6 cellular contexts compared by ENCODE assay signal in the genomic region with DNA sequence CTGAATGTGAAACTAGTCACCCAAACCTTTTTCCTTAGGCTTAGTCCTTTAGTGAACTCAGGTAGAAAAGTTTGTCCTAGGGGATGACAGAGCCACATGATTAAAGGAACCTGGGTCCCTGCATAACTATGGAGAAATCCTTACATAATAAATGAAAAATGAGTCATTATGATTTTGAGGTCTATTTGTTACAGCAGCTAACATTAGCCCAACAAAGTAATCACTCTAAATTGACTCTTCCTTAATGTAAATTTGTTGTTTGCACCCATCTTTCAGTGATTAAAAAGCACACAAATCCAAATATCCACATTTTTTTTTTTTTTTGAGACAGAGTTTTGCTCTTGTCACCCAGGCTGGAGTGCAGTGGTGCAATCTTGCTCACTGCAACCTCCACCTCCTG.
"Had no signal": no experiment of that assay in that cellular context is flagged by ENCODE, and none has a peak within 500 bp of the region (broad histone marks: within the 10 kb centered on the region; RNA-seq: fewer than 3 reads in every experiment).

No MANE protein-coding gene starts in this region.

- H3K4me3 ChIP-seq: GM23248, HAP-1 had no signal

- H2AFZ ChIP-seq: GM23248 had no signal

- H3K9ac ChIP-seq: GM23248 had no signal

- H3K27ac ChIP-seq: GM23248 had no signal

- H3K9me3 ChIP-seq: HAP-1 had no signal

- ATAC-seq: HCT116 had no signal

- DNase-seq: GM23248, GOT3, H7, HFFc6 had no signal
